ENCODE assay signal across 20 cellular contexts in the genomic region with DNA sequence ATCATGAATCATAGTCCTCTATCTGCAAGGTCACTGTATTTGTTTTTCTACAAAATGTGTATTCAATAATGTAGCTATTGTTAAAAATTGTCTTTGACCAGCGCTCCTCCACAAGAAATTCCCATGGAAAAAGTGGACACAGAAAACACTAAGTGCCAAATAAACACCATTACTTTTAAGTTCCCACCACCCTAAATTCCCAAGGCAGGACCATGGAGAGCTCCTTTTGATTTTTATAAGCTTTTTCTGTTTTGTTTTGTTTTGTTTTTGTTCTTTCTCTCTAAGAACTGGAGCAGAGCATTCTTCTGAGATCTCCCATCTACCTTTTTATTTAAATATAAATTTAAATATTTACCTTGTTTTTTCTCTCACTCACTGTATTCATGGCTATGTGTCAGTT. TPM values are rescaled to one million over a fixed set of nuclear protein-coding genes. Genes with fewer than 3 reads are reported as not detected.
"Had no signal": no experiment of that assay in that cellular context is flagged by ENCODE, and none has a peak within 500 bp of the region (broad histone marks: within the 10 kb centered on the region; RNA-seq: fewer than 3 reads in every experiment).

No MANE protein-coding gene starts in this region.

- H3K27ac ChIP-seq: epithelial cell of prostate, gastrocnemius medialis, heart left ventricle, right atrium auricular region, tibial artery, uterus had no signal

- H3K27me3 ChIP-seq: gastrocnemius medialis, heart left ventricle, right atrium auricular region, tibial artery, uterus had no signal

- ATAC-seq: activated T-helper 17 cell treated with anti-CD3 and anti-CD28 coated beads, Interleukin-2, amount 50 U/mL, for 72 hours; effector memory CD8-positive, alpha-beta T cell; gastrocnemius medialis; heart left ventricle; left cardiac atrium; naive thymus-derived CD4-positive, alpha-beta T cell had no signal

- H3K9me3 ChIP-seq: gastrocnemius medialis, heart left ventricle, right atrium auricular region, tibial artery, uterus had no signal

- H3K4me3 ChIP-seq: gastrocnemius medialis, heart left ventricle, lung, right atrium auricular region, tibial artery, uterus had no signal

- FAIRE-seq: small intestine had no signal

- DNase-seq: activated naive CD4-positive, alpha-beta T cell treated with Interleukin-2 at 50 U/mL for 16 hours; activated T-cell treated with anti-CD3 and anti-CD28 coated beads for 4 hours; aorta; dermis blood vessel endothelial cell; effector memory CD8-positive, alpha-beta T cell; gastrocnemius medialis; heart left ventricle; immature natural killer cell; left cardiac atrium; naive thymus-derived CD4-positive, alpha-beta T cell; small intestine; stimulated activated CD4-positive, alpha-beta T cell treated with anti-CD3 and anti-CD28 coated beads, Interleukin-4, amount 100 ng/mL, for 24 hours; stimulated activated naive CD4-positive, alpha-beta T cell; tibial artery; uterus had no signal

- H3K4me1 ChIP-seq: gastrocnemius medialis, right atrium auricular region, tibial artery, uterus had no signal

- H3K36me3 ChIP-seq: gastrocnemius medialis, heart left ventricle, right atrium auricular region, tibial artery, uterus had no signal

RNA-seq across cellular contexts. Expression of gene LRATD1, which starts 44.5 kb away (rescaled TPM):
- total RNA-seq: activated T-helper 17 cell treated with anti-CD3 and anti-CD28 coated beads, Interleukin-2, amount 50 U/mL, for 72 hours; chondrocyte; naive thymus-derived CD4-positive, alpha-beta T cell had no signal
- polyA plus RNA-seq: immature natural killer cell; naive thymus-derived CD4-positive, alpha-beta T cell had no signal
